21 cellular contexts compared by ENCODE assay signal in genomic region chr14:95267306-95267705, GRCh38. TPM values are rescaled to one million over a fixed set of nuclear protein-coding genes. Genes with fewer than 3 reads are reported as not detected.
DNase-seq lines count a peak whose midpoint lies in the region; ATAC-seq, FAIRE-seq and TF ChIP-seq lines count a peak whose summit lies in the region.
"Had no signal": no experiment of that assay in that cellular context is flagged by ENCODE, and none has a peak within 500 bp of the region (broad histone marks: within the 10 kb centered on the region; RNA-seq: fewer than 3 reads in every experiment).

No MANE protein-coding gene starts in this region.

- DNase-seq in GM18507 (ENCODE audit: extremely low spot score, insufficient read length, low read depth) (no peak), mesenchymal stem cell (no peak), Peyer's patch (no peak), AG20443 (ENCODE audit: low spot score) (no peak), LoVo (ENCODE audit: low spot score) (no peak)
- DNase-seq in activated CD8-positive, alpha-beta T cell treated with anti-CD3 and anti-CD28 coated beads, Interleukin-2, amount 10 ng/mL, durations not matched to agents 7 days and 5 days, result peak; percentile 36
- DNase-seq in activated effector memory CD4-positive, alpha-beta T cell treated with anti-CD3 and anti-CD28 coated beads, Interleukin-2, amount 50 U/mL, for 16 hours, result no peak
- DNase-seq: activated CD4-positive, alpha-beta T cell treated with anti-CD3 and anti-CD28 coated beads, Interleukin-2, amount 10 ng/mL, durations not matched to agents 7 days and 5 days; activated gamma-delta T cell; brain microvascular endothelial cell; erythroblast; GM23248; lower lobe of right lung; naive thymus-derived CD8-positive, alpha-beta T cell; small intestine; stimulated activated CD4-positive, alpha-beta T cell treated with anti-CD3 and anti-CD28 coated beads, Interleukin-4, amount 100 ng/mL, for 4 hours; T1000; trophoblast cell had no signal

- H4K91ac ChIP-seq in mesenchymal stem cell (ENCODE audit: low read length), result no peak overlapping the region

- H3K36me3 ChIP-seq in BLaER1 treated with 17β-estradiol and CSF1 and Interleukin-3, amounts not matched to agents 10 nM and 100 nM, result no peaks in the 10 kb centered on the region
- H3K36me3 ChIP-seq in mesenchymal stem cell (ENCODE audit: control insufficient read depth in 1 of 2, insufficient read depth in 2 of 2, low read depth in 1 of 2, low read length in 2 of 2) (peaks cover 0 to 4% of the 10 kb centered on the region in 2 experiments), Peyer's patch (no peaks in the 10 kb centered on the region)
- H3K36me3 ChIP-seq: brain microvascular endothelial cell, lower lobe of right lung, SJSA1 had no signal

- no peak for TF ChIP-seq POLR2A in Peyer's patch (IDR thresholded peaks at IDR 0.05)

- peak overlapping the region; percentile 63 for H2AK5ac ChIP-seq in mesenchymal stem cell (ENCODE audit: low read length, severe bottlenecking)

- no peak overlapping the region for H3K4ac ChIP-seq in mesenchymal stem cell (ENCODE audit: low read depth in 1 of 2, low read length in 2 of 2)

- ATAC-seq in activated CD8-positive, alpha-beta T cell treated with anti-CD3 and anti-CD28 coated beads, Interleukin-2, amount 10 ng/mL, durations not matched to agents 7 days and 5 days, result peak; percentile 59
- ATAC-seq: lower lobe of right lung; naive thymus-derived CD8-positive, alpha-beta T cell had no signal

- H3K27ac ChIP-seq in BLaER1 treated with 17β-estradiol and CSF1 and Interleukin-3, amounts not matched to agents 10 nM and 100 nM, result no peak overlapping the region; a peak in 1 of 22 replicates
- H3K27ac ChIP-seq in mesenchymal stem cell (ENCODE audit: low read length, poor library complexity, severe bottlenecking) (no peak overlapping the region), Peyer's patch (no peak overlapping the region)
- H3K27ac ChIP-seq: brain microvascular endothelial cell, GM23248, lower lobe of right lung, SJSA1 had no signal

- H3K27ac Mint-ChIP-seq in activated CD8-positive, alpha-beta T cell treated with anti-CD3 and anti-CD28 coated beads, Interleukin-2, amount 10 ng/mL, durations not matched to agents 7 days and 5 days, result peak overlapping the region; percentile 58
- H3K27ac Mint-ChIP-seq: activated CD4-positive, alpha-beta T cell treated with anti-CD3 and anti-CD28 coated beads, Interleukin-2, amount 10 ng/mL, durations not matched to agents 7 days and 5 days; dendritic cell treated with granulocyte-macrophage colony-stimulating factor and Interleukin-4, amounts not matched to agents 40 ng/mL and 50 ng/mL, for 4 days had no signal

- no peak overlapping the region for H2BK15ac ChIP-seq in mesenchymal stem cell (ENCODE audit: low read depth, poor library complexity, severe bottlenecking)

- H3K9me3 Mint-ChIP-seq in activated CD8-positive, alpha-beta T cell treated with anti-CD3 and anti-CD28 coated beads, Interleukin-2, amount 10 ng/mL, durations not matched to agents 7 days and 5 days (ENCODE audit: insufficient read depth), result no peaks in the 10 kb centered on the region
- H3K9me3 Mint-ChIP-seq: activated CD4-positive, alpha-beta T cell treated with anti-CD3 and anti-CD28 coated beads, Interleukin-2, amount 10 ng/mL, durations not matched to agents 7 days and 5 days; dendritic cell treated with granulocyte-macrophage colony-stimulating factor and Interleukin-4, amounts not matched to agents 40 ng/mL and 50 ng/mL, for 4 days; naive thymus-derived CD8-positive, alpha-beta T cell had no signal

- H3K4me1 ChIP-seq in BLaER1 treated with 17β-estradiol and CSF1 and Interleukin-3, amounts not matched to agents 10 nM and 100 nM, result peaks cover 19 to 47% (median 31%) of the 10 kb centered on the region in 10 experiments
- H3K4me1 ChIP-seq in mesenchymal stem cell (ENCODE audit: control insufficient read depth, insufficient read depth, low read depth, low read length) (peaks cover 25% of the 10 kb centered on the region), Peyer's patch (peaks cover 0 to 13% (median 5%) of the 10 kb centered on the region in 4 donors)

- H3K27me3 Mint-ChIP-seq in activated CD8-positive, alpha-beta T cell treated with anti-CD3 and anti-CD28 coated beads, Interleukin-2, amount 10 ng/mL, durations not matched to agents 7 days and 5 days (ENCODE audit: low read depth), result no peaks in the 10 kb centered on the region
- H3K27me3 Mint-ChIP-seq: dendritic cell treated with granulocyte-macrophage colony-stimulating factor and Interleukin-4, amounts not matched to agents 40 ng/mL and 50 ng/mL, for 4 days; naive thymus-derived CD8-positive, alpha-beta T cell had no signal

- 83% methylated on average over 4 of the region's 4 CpGs for WGBS in mesenchymal stem cell

- H2BK12ac ChIP-seq in mesenchymal stem cell (ENCODE audit: low read length in 2 of 2), result no peak overlapping the region

- no peak overlapping the region for H2BK120ac ChIP-seq in mesenchymal stem cell (ENCODE audit: low read depth, low read length)

- no peak overlapping the region for H4K8ac ChIP-seq in mesenchymal stem cell (ENCODE audit: low read length)

- H3K4me3 ChIP-seq in BLaER1 treated with 17β-estradiol and CSF1 and Interleukin-3, amounts not matched to agents 10 nM and 100 nM, result no peak overlapping the region
- H3K4me3 ChIP-seq in mesenchymal stem cell (ENCODE audit: insufficient read depth in 1 of 2, low read depth in 1 of 2, low read length in 2 of 2) (no peak overlapping the region), Peyer's patch (no peak overlapping the region)
- H3K4me3 ChIP-seq: GM23248, lower lobe of right lung, SJSA1 had no signal

- H3K23ac ChIP-seq in mesenchymal stem cell (ENCODE audit: low read length in 2 of 2), result no peak overlapping the region

- no peaks in the 10 kb centered on the region for H3K36me3 Mint-ChIP-seq in activated CD8-positive, alpha-beta T cell treated with anti-CD3 and anti-CD28 coated beads, Interleukin-2, amount 10 ng/mL, durations not matched to agents 7 days and 5 days (ENCODE audit: low read depth)
- H3K36me3 Mint-ChIP-seq: naive thymus-derived CD8-positive, alpha-beta T cell had no signal

- H3K9me3 ChIP-seq in BLaER1 treated with 17β-estradiol and CSF1 and Interleukin-3, amounts not matched to agents 10 nM and 100 nM (replicated peaks in 1 of 11), result peaks cover 0 to 10% (median 0%) of the 10 kb centered on the region in 11 experiments; a peak in 7 of 22 replicates
- no peaks in the 10 kb centered on the region for H3K9me3 ChIP-seq in mesenchymal stem cell (ENCODE audit: control insufficient read depth, low read length)
- H3K9me3 ChIP-seq in Peyer's patch, result no peaks in the 10 kb centered on the region
- H3K9me3 ChIP-seq: lower lobe of right lung, SJSA1 had no signal

- H3K9ac ChIP-seq in BLaER1 treated with 17β-estradiol and CSF1 and Interleukin-3, amounts not matched to agents 10 nM and 100 nM, result no peak overlapping the region
- H3K9ac ChIP-seq in mesenchymal stem cell (ENCODE audit: low read length), result no peak overlapping the region
- H3K9ac ChIP-seq: GM23248 had no signal

- no peak overlapping the region for H2BK5ac ChIP-seq in mesenchymal stem cell (ENCODE audit: low read depth, low read length, poor library complexity, severe bottlenecking)

- POLR2A ChIA-PET in activated CD8-positive, alpha-beta T cell treated with anti-CD3 and anti-CD28 coated beads, Interleukin-2, amount 10 ng/mL, durations not matched to agents 7 days and 5 days (lab: Charles Lee), result no interaction called here

- TF ChIP-seq CTCF in Peyer's patch (IDR thresholded peaks at IDR 0.05), result no peak

- H3K4me1 Mint-ChIP-seq in activated CD8-positive, alpha-beta T cell treated with anti-CD3 and anti-CD28 coated beads, Interleukin-2, amount 10 ng/mL, durations not matched to agents 7 days and 5 days (ENCODE audit: low read depth), result peaks cover 40% of the 10 kb centered on the region

- H4K20me1 ChIP-seq in BLaER1 treated with 17β-estradiol and CSF1 and Interleukin-3, amounts not matched to agents 10 nM and 100 nM, result no peaks in the 10 kb centered on the region; a peak in 1 of 22 replicates

- CTCF ChIA-PET in activated CD8-positive, alpha-beta T cell treated with anti-CD3 and anti-CD28 coated beads, Interleukin-2, amount 10 ng/mL, durations not matched to agents 7 days and 5 days (lab: Charles Lee), result no interaction called here

- H3K27me3 ChIP-seq in BLaER1 treated with 17β-estradiol and CSF1 and Interleukin-3, amounts not matched to agents 10 nM and 100 nM, result no peaks in the 10 kb centered on the region
- H3K27me3 ChIP-seq in mesenchymal stem cell (ENCODE audit: control insufficient read depth in 1 of 2, insufficient read depth in 1 of 2, low read length in 2 of 2) (no peaks in the 10 kb centered on the region), Peyer's patch (no peaks in the 10 kb centered on the region)
- H3K27me3 ChIP-seq: brain microvascular endothelial cell, SJSA1 had no signal

- no peak overlapping the region for H2AFZ ChIP-seq in mesenchymal stem cell (ENCODE audit: low read depth, low read length)
- H2AFZ ChIP-seq: GM23248 had no signal

- peak; percentile 69 for FAIRE-seq in GM18507 (lab: Jason Lieb, UNC)
- FAIRE-seq: small intestine had no signal

- H3K14ac ChIP-seq in mesenchymal stem cell (ENCODE audit: low read length in 2 of 2), result no peak overlapping the region

- H3K18ac ChIP-seq in mesenchymal stem cell (ENCODE audit: low read depth in 1 of 2, low read length in 2 of 2), result no peak overlapping the region

- H3K79me1 ChIP-seq in mesenchymal stem cell (replicated peaks; ENCODE audit: low read length, poor library complexity, severe bottlenecking), result peaks cover 25% of the 10 kb centered on the region

- peak overlapping the region in 6 of 11 experiments; percentile 0 to 22 (median 10); a peak in 4 of 22 replicates for H3K4me2 ChIP-seq in BLaER1 treated with 17β-estradiol and CSF1 and Interleukin-3, amounts not matched to agents 10 nM and 100 nM
- H3K4me2 ChIP-seq in mesenchymal stem cell (ENCODE audit: low read length, poor library complexity, severe bottlenecking), result no peak overlapping the region

- H3K4me3 Mint-ChIP-seq in activated CD8-positive, alpha-beta T cell treated with anti-CD3 and anti-CD28 coated beads, Interleukin-2, amount 10 ng/mL, durations not matched to agents 7 days and 5 days, result peak overlapping the region; percentile 6
- H3K4me3 Mint-ChIP-seq: activated CD4-positive, alpha-beta T cell treated with anti-CD3 and anti-CD28 coated beads, Interleukin-2, amount 10 ng/mL, durations not matched to agents 7 days and 5 days; dendritic cell treated with granulocyte-macrophage colony-stimulating factor and Interleukin-4, amounts not matched to agents 40 ng/mL and 50 ng/mL, for 4 days; naive thymus-derived CD8-positive, alpha-beta T cell had no signal

RNA-seq across cellular contexts. Expression of gene CLMN, which starts 52.4 kb away (rescaled TPM):
- 1 to 10 TPM; 1.6 TPM for total RNA-seq in activated CD8-positive, alpha-beta T cell treated with anti-CD3 and anti-CD28 coated beads, Interleukin-2, amount 10 ng/mL, durations not matched to agents 7 days and 5 days
- polyA plus RNA-seq in mesenchymal stem cell (2013, experiment 1 of 2), result 1.9 TPM
- polyA plus RNA-seq in mesenchymal stem cell (2013, experiment 2 of 2), result 1.6 TPM
- total RNA-seq in Peyer's patch, result 10 to 100 TPM; 18.7 to 38.8 (median 36.4) TPM

Comparison
In these comparisons a context has a peak if more than half of its experiments do, and no peak if none do; other contexts are left out.
1. RNA of gene CLMN, which starts 52.4 kb away (total RNA-seq): 18.7 to 38.8 TPM in Peyer's patch; 1.6 TPM in activated CD8-positive, alpha-beta T cell treated with anti-CD3 and anti-CD28 coated beads, Interleukin-2, amount 10 ng/mL, durations not matched to agents 7 days and 5 days; every median in the first group is over 4 times any median in the second.